8 cellular contexts compared by ENCODE assay signal in genomic region chr2:113297596-113297995, GRCh38. TPM values are rescaled to one million over a fixed set of nuclear protein-coding genes. Genes with fewer than 3 reads are reported as not detected.
DNase-seq lines count a peak whose midpoint lies in the region; FAIRE-seq and TF ChIP-seq lines count a peak whose summit lies in the region.
"Not testable (repeated sequence)": the region's sequence is repeated elsewhere in the genome, so short reads cannot be mapped to it uniquely, and the experiment has no call there.

No MANE protein-coding gene starts in this region.

- intact Hi-C loops in A673 (cut with micrococcal nuclease; ENCODE audit: unreplicated experiment); kidney (cut with DNase I): not testable (repeated sequence)

- H3K9me3 ChIP-seq in A673 (ENCODE audit: low read depth, low read length, poor library complexity, severe bottlenecking); kidney (ENCODE audit: control insufficient read depth in 1 of 2, low read length in 2 of 2): not testable (repeated sequence)

- H3K9me3 Mint-ChIP-seq in activated T-cell treated with anti-CD3 and anti-CD28 coated beads, Interleukin-2, amount 50 U/mL, for 24 hours; chondrocyte (ENCODE audit: low read depth): not testable (repeated sequence)

- H3K27me3 Mint-ChIP-seq in activated T-cell treated with anti-CD3 and anti-CD28 coated beads, Interleukin-2, amount 50 U/mL, for 24 hours = not testable (repeated sequence)
- peaks cover 11% of the 10 kb centered on the region for H3K27me3 Mint-ChIP-seq in chondrocyte (ENCODE audit: low read depth)

- not testable (repeated sequence) for H3K4me3 Mint-ChIP-seq in activated T-cell treated with anti-CD3 and anti-CD28 coated beads, Interleukin-2, amount 50 U/mL, for 24 hours; chondrocyte (ENCODE audit: unreplicated experiment)

- peak; percentile 53 for TF ChIP-seq CTCF in A673 (conservative IDR thresholded peaks at IDR 0.05; ENCODE audit: low read depth, low read length)
- TF ChIP-seq CTCF in GM12865 (IDR thresholded peaks at IDR 0.05; ENCODE audit: insufficient read depth, low read depth, low read length, missing control alignments) = peak; percentile 32
- peak; percentile 18; the same call in 1 of the 2 replicates for TF ChIP-seq CTCF in VCaP (conservative IDR thresholded peaks at IDR 0.05)
- TF ChIP-seq CTCF in chondrocyte (IDR thresholded peaks at IDR 0.05) = peak; percentile 15
- peak; percentile 13 for TF ChIP-seq CTCF in kidney (IDR thresholded peaks at IDR 0.05; ENCODE audit: borderline replicate concordance, extremely low read depth, insufficient read depth)

- H3K27ac ChIP-seq in A673 (ENCODE audit: low read depth, low read length, poor library complexity, severe bottlenecking); VCaP; kidney (ENCODE audit: low read depth in 2 of 2, low read length in 2 of 2): not testable (repeated sequence)

- not testable (repeated sequence) for H3K36me3 Mint-ChIP-seq in activated T-cell treated with anti-CD3 and anti-CD28 coated beads, Interleukin-2, amount 50 U/mL, for 24 hours (ENCODE audit: low read depth); chondrocyte (ENCODE audit: low read depth)

- H3K4me1 ChIP-seq in A673 (ENCODE audit: insufficient read depth, low read length, poor library complexity, severe bottlenecking); kidney (ENCODE audit: control insufficient read depth in 1 of 2, insufficient read depth in 1 of 2, low read depth in 1 of 2, low read length in 2 of 2): not testable (repeated sequence)

- not testable (repeated sequence) for H3K4me1 Mint-ChIP-seq in activated T-cell treated with anti-CD3 and anti-CD28 coated beads, Interleukin-2, amount 50 U/mL, for 24 hours (ENCODE audit: low read depth); chondrocyte (ENCODE audit: low read depth)

- not testable (repeated sequence) for DNase-seq in A673 (ENCODE audit: low spot score); chondrocyte (ENCODE audit: low spot score); kidney
- DNase-seq in GM12865 (ENCODE audit: low read depth) (peak; percentile 43), MV-4-11 (lab: John Stamatoyannopoulos, UW) (peak; percentile 22)
- DNase-seq in activated T-cell treated with anti-CD3 and anti-CD28 coated beads, Interleukin-2, amount 50 U/mL, for 24 hours = peak; percentile 52
- peak; percentile 63 for DNase-seq in stimulated activated CD4-positive, alpha-beta T cell treated with anti-CD3 and anti-CD28 coated beads, Interleukin-15, amount 100 ng/mL, for 24 hours

- H3K27ac Mint-ChIP-seq in activated T-cell treated with anti-CD3 and anti-CD28 coated beads, Interleukin-2, amount 50 U/mL, for 24 hours; chondrocyte (ENCODE audit: unreplicated experiment): not testable (repeated sequence)

- BruUV-seq in A673 (replicated peaks; lab: Mats Ljungman, UMichigan) = not testable (repeated sequence)

- H3K36me3 ChIP-seq in A673 (ENCODE audit: insufficient read depth, low read length, poor library complexity, severe bottlenecking); kidney (ENCODE audit: control insufficient read depth in 1 of 2, insufficient read depth in 2 of 2, low read length in 2 of 2): not testable (repeated sequence)

- not testable (repeated sequence) for H3K27me3 ChIP-seq in A673 (replicated peaks; ENCODE audit: insufficient read depth, low read depth, low read length, poor library complexity)

- not testable (repeated sequence) for H3K9ac ChIP-seq in kidney (ENCODE audit: low read length in 2 of 2)

- H3K4me3 ChIP-seq in A673 (ENCODE audit: low read depth, low read length, poor library complexity, severe bottlenecking); GM12865 (ENCODE audit: low read depth, low read length); kidney (ENCODE audit: low read length in 2 of 2): not testable (repeated sequence)

- POLR2A ChIA-PET in A673 (lab: Charles Lee; ENCODE audit: low non-redundant PET) = not testable (repeated sequence)

- not testable (repeated sequence) for FAIRE-seq in kidney (lab: Jason Lieb, UNC)

- CTCF ChIA-PET in A673 (lab: Charles Lee) = not testable (repeated sequence)

RNA-seq across cellular contexts. Expression of gene PAX8, which starts 18.9 kb away (rescaled TPM):
- total RNA-seq in A673 (2021) (3.1 and 3.2 TPM in 2 replicates), chondrocyte (0.29 TPM in 1 of 3 replicates, not detected in the others), kidney (607 TPM)
- polyA plus RNA-seq in kidney (ENCODE audit: insufficient read depth, low read depth, low replicate concordance) = 199 TPM

Comparison
In these comparisons a context has a peak if more than half of its experiments do, and no peak if none do; other contexts are left out.
1. RNA of gene PAX8, which starts 18.9 kb away (total RNA-seq): 607 TPM in kidney (single experiment); 3.1 to 3.2 TPM in A673 and 0.29 TPM in chondrocyte; every median in the first group is over 100 times any median in the second.
2. Peak in every context shown above with its lines, with median percentiles within 50 percentile points of each other: CTCF ChIP-seq.